1 cellular context compared by ENCODE assay signal in the genomic region with DNA sequence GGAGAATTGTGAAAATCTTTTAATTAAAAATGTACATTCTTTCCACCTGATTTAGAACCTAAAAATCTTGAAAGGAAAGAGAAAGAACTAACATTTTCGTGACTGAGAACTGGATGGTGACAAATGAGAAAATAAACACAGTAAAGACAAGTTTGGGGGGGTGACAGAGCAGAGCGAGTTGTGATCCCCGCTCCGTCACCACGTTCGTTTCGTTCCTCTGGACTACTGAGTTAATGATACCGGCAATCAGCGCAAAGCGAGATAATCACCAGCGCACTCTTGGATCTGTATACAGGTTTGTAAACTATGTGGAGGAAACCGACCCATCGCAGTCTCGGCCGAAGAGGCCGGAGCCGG.
TF ChIP-seq lines count a peak whose summit lies in the region.

No MANE protein-coding gene starts in this region.

TF ChIP-seq in K562, 482 proteins besides CTCF, POLR2A, EP300 and RAD21 (continued from another document):
- no peak for TF ChIP-seq CEBPG (CRISPR knock-in tag; IDR thresholded peaks at IDR 0.05)
- TF ChIP-seq CEBPG (tag; conservative IDR thresholded peaks at IDR 0.05 in 1 of 2, IDR thresholded peaks at IDR 0.05 in 1 of 2), result no peak
- TF ChIP-seq SLC30A9 (CRISPR knock-in tag; IDR thresholded peaks at IDR 0.05), result no peak
- no peak for TF ChIP-seq ZNF445 (CRISPR knock-in tag; IDR thresholded peaks at IDR 0.05; ENCODE audit: low read depth)
- TF ChIP-seq, protein P1, sequence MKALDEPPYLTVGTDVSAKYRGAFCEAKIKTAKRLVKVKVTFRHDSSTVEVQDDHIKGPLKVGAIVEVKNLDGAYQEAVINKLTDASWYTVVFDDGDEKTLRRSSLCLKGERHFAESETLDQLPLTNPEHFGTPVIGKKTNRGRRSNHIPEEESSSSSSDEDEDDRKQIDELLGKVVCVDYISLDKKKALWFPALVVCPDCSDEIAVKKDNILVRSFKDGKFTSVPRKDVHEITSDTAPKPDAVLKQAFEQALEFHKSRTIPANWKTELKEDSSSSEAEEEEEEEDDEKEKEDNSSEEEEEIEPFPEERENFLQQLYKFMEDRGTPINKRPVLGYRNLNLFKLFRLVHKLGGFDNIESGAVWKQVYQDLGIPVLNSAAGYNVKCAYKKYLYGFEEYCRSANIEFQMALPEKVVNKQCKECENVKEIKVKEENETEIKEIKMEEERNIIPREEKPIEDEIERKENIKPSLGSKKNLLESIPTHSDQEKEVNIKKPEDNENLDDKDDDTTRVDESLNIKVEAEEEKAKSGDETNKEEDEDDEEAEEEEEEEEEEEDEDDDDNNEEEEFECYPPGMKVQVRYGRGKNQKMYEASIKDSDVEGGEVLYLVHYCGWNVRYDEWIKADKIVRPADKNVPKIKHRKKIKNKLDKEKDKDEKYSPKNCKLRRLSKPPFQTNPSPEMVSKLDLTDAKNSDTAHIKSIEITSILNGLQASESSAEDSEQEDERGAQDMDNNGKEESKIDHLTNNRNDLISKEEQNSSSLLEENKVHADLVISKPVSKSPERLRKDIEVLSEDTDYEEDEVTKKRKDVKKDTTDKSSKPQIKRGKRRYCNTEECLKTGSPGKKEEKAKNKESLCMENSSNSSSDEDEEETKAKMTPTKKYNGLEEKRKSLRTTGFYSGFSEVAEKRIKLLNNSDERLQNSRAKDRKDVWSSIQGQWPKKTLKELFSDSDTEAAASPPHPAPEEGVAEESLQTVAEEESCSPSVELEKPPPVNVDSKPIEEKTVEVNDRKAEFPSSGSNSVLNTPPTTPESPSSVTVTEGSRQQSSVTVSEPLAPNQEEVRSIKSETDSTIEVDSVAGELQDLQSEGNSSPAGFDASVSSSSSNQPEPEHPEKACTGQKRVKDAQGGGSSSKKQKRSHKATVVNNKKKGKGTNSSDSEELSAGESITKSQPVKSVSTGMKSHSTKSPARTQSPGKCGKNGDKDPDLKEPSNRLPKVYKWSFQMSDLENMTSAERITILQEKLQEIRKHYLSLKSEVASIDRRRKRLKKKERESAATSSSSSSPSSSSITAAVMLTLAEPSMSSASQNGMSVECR (CRISPR knock-in tag; IDR thresholded peaks at IDR 0.05), result no peak; the same call in 1 of the 2 replicates
- no peak for TF ChIP-seq ZEB2 (IDR thresholded peaks at IDR 0.05)
- TF ChIP-seq, protein P2, sequence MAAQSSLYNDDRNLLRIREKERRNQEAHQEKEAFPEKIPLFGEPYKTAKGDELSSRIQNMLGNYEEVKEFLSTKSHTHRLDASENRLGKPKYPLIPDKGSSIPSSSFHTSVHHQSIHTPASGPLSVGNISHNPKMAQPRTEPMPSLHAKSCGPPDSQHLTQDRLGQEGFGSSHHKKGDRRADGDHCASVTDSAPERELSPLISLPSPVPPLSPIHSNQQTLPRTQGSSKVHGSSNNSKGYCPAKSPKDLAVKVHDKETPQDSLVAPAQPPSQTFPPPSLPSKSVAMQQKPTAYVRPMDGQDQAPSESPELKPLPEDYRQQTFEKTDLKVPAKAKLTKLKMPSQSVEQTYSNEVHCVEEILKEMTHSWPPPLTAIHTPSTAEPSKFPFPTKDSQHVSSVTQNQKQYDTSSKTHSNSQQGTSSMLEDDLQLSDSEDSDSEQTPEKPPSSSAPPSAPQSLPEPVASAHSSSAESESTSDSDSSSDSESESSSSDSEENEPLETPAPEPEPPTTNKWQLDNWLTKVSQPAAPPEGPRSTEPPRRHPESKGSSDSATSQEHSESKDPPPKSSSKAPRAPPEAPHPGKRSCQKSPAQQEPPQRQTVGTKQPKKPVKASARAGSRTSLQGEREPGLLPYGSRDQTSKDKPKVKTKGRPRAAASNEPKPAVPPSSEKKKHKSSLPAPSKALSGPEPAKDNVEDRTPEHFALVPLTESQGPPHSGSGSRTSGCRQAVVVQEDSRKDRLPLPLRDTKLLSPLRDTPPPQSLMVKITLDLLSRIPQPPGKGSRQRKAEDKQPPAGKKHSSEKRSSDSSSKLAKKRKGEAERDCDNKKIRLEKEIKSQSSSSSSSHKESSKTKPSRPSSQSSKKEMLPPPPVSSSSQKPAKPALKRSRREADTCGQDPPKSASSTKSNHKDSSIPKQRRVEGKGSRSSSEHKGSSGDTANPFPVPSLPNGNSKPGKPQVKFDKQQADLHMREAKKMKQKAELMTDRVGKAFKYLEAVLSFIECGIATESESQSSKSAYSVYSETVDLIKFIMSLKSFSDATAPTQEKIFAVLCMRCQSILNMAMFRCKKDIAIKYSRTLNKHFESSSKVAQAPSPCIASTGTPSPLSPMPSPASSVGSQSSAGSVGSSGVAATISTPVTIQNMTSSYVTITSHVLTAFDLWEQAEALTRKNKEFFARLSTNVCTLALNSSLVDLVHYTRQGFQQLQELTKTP (IDR thresholded peaks at IDR 0.05; ENCODE audit: low read depth in 1 of 2, partially characterized antibody in 2 of 2), result no peak
- TF ChIP-seq, protein P3, sequence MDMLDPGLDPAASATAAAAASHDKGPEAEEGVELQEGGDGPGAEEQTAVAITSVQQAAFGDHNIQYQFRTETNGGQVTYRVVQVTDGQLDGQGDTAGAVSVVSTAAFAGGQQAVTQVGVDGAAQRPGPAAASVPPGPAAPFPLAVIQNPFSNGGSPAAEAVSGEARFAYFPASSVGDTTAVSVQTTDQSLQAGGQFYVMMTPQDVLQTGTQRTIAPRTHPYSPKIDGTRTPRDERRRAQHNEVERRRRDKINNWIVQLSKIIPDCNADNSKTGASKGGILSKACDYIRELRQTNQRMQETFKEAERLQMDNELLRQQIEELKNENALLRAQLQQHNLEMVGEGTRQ (CRISPR knock-in tag; IDR thresholded peaks at IDR 0.05), result no peak
- TF ChIP-seq NEUROD1 (IDR thresholded peaks at IDR 0.05; ENCODE audit: borderline replicate concordance, low read depth, low read length, partially characterized antibody), result no peak
- no peak for TF ChIP-seq ZNF431 (CRISPR knock-in tag; IDR thresholded peaks at IDR 0.05)
- no peak for TF ChIP-seq PHB (CRISPR knock-in tag; IDR thresholded peaks at IDR 0.05)
- peak; percentile 75; the same call in 1 of the 2 replicates for TF ChIP-seq NFRKB (IDR thresholded peaks at IDR 0.05; ENCODE audit: low read depth)
- TF ChIP-seq HNRNPUL1 (IDR thresholded peaks at IDR 0.05; ENCODE audit: low read length), result no peak
- TF ChIP-seq ZC3H8 (IDR thresholded peaks at IDR 0.05), result no peak
- TF ChIP-seq FOXP1 (CRISPR knock-in tag; IDR thresholded peaks at IDR 0.05), result no peak
- no peak for TF ChIP-seq ZNF384 (IDR thresholded peaks at IDR 0.05; ENCODE audit: low read depth, low read length)
- TF ChIP-seq NELFE (IDR thresholded peaks at IDR 0.05; ENCODE audit: insufficient read depth, insufficient read length), result no peak
- TF ChIP-seq, protein P4, sequence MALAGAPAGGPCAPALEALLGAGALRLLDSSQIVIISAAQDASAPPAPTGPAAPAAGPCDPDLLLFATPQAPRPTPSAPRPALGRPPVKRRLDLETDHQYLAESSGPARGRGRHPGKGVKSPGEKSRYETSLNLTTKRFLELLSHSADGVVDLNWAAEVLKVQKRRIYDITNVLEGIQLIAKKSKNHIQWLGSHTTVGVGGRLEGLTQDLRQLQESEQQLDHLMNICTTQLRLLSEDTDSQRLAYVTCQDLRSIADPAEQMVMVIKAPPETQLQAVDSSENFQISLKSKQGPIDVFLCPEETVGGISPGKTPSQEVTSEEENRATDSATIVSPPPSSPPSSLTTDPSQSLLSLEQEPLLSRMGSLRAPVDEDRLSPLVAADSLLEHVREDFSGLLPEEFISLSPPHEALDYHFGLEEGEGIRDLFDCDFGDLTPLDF (CRISPR knock-in tag; IDR thresholded peaks at IDR 0.05), result no peak; the same call in 1 of the 2 replicates
- TF ChIP-seq, protein P5, sequence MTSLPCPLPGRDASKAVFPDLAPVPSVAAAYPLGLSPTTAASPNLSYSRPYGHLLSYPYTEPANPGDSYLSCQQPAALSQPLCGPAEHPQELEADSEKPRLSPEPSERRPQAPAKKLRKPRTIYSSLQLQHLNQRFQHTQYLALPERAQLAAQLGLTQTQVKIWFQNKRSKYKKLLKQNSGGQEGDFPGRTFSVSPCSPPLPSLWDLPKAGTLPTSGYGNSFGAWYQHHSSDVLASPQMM (CRISPR knock-in tag; IDR thresholded peaks at IDR 0.05), result no peak
- TF ChIP-seq SMARCC2 (IDR thresholded peaks at IDR 0.05; ENCODE audit: low read depth), result no peak
- TF ChIP-seq DACH1 (IDR thresholded peaks at IDR 0.05; ENCODE audit: partially characterized antibody), result no peak
- TF ChIP-seq, protein P6, sequence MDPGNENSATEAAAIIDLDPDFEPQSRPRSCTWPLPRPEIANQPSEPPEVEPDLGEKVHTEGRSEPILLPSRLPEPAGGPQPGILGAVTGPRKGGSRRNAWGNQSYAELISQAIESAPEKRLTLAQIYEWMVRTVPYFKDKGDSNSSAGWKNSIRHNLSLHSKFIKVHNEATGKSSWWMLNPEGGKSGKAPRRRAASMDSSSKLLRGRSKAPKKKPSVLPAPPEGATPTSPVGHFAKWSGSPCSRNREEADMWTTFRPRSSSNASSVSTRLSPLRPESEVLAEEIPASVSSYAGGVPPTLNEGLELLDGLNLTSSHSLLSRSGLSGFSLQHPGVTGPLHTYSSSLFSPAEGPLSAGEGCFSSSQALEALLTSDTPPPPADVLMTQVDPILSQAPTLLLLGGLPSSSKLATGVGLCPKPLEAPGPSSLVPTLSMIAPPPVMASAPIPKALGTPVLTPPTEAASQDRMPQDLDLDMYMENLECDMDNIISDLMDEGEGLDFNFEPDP (CRISPR knock-in tag; IDR thresholded peaks at IDR 0.05), result no peak
- no peak for TF ChIP-seq ZNF212 (CRISPR knock-in tag; IDR thresholded peaks at IDR 0.05)
- no peak for TF ChIP-seq KLF13 (tag; IDR thresholded peaks at IDR 0.05; ENCODE audit: borderline replicate concordance, low read depth)
- no peak for TF ChIP-seq NONO (IDR thresholded peaks at IDR 0.05; ENCODE audit: low read depth in 2 of 2, low read length in 1 of 2)
- TF ChIP-seq, protein P7, sequence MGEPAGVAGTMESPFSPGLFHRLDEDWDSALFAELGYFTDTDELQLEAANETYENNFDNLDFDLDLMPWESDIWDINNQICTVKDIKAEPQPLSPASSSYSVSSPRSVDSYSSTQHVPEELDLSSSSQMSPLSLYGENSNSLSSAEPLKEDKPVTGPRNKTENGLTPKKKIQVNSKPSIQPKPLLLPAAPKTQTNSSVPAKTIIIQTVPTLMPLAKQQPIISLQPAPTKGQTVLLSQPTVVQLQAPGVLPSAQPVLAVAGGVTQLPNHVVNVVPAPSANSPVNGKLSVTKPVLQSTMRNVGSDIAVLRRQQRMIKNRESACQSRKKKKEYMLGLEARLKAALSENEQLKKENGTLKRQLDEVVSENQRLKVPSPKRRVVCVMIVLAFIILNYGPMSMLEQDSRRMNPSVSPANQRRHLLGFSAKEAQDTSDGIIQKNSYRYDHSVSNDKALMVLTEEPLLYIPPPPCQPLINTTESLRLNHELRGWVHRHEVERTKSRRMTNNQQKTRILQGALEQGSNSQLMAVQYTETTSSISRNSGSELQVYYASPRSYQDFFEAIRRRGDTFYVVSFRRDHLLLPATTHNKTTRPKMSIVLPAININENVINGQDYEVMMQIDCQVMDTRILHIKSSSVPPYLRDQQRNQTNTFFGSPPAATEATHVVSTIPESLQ (CRISPR knock-in tag; IDR thresholded peaks at IDR 0.05), result no peak; the same call in 1 of the 2 replicates
- TF ChIP-seq ATF7 (IDR thresholded peaks at IDR 0.05), result no peak
